Comparison of ENCODE assay signal across 1 cellular context in the genomic region with DNA sequence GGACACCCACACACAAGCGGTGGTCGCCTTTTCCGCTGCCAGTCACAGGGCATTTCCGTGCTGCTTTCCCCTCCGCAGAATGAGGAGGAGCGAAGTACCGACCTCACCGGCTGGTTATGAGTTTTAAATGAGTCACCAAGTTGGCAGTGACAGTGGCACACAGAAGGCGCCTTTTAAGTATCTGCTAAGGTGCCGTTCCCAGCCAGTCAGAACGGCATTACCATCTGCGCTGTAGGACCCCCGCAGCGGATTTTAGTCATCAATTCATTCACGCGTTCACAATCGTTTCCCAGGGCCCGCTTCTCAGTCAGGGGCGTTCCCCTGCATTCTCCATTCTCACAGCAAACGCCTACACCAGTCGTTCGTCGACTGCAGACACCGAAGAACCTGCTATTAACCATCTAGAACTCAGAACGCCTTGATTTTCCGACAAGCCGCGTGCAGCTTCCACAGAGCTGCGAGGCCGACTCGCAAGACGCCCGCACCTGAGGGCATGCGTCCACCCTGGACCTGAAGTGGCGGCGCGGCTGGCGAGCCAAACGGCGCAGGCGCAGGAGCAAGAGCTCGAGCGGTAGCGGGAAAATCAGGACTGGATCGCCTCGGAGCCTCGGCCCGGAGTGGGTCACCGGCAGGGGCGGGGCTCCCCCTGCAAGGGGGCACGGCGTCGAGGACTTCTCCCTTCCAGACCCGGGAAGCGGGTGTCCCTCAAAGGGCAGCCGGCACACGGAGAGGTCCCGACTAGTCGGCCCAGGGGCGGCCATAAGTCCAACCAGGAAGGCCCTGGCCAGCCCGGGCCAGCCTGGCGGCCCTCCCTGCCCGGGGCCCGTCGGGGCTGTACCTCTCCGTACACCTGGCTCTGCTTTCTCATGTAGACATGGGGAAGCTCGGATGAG.
A peak's percentile ranks its signal among the peaks of the same experiment; 100 is the strongest.
TF ChIP-seq lines count a peak whose summit lies in the region.

No MANE protein-coding gene starts in this region.

TF ChIP-seq in neural cell, 6 proteins besides CTCF, POLR2A, EP300 and RAD21 (continued from another document):
- TF ChIP-seq REST (IDR thresholded peaks at IDR 0.05; ENCODE audit: borderline replicate concordance) (peak; percentile 76), SMC3 (conservative IDR thresholded peaks at IDR 0.05; ENCODE audit: poor library complexity) (peak; percentile 37), TAF1 (IDR thresholded peaks at IDR 0.05; ENCODE audit: low read depth) (peak; percentile 65), MXI1 (conservative IDR thresholded peaks at IDR 0.05; ENCODE audit: poor library complexity, severe bottlenecking) (peak; percentile 89)
TF ChIP-seq in neural cell: peak in this region for 5.
